Comparison of ENCODE assay signal across 17 cellular contexts in the genomic region with DNA sequence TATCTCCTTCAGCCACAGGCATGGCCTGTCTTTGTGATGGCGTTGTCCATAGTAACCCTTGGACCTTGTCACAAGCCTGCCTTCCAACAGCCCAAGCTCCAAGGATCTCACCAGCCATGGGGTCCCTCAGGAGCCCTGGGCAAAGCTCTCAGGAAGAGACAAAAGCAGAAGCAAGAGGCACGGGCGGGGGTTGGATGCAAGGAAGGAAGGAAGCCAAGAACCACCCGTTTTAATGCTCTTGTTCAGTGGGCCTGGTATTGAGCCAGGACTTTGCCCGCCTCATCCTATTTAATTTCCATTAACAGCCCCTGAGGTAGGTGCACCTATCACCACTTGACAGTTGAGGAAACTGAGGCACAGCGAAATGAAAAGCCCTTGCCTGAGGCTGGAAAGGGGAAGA. TPM values are rescaled to one million over a fixed set of nuclear protein-coding genes. Genes with fewer than 3 reads are reported as not detected.
"Had no signal": no experiment of that assay in that cellular context is flagged by ENCODE, and none has a peak within 500 bp of the region (broad histone marks: within the 10 kb centered on the region; RNA-seq: fewer than 3 reads in every experiment).

No MANE protein-coding gene starts in this region.

- DNase-seq: effector memory CD8-positive, alpha-beta T cell; gastrocnemius medialis; head of caudate nucleus; kidney; mucosa of descending colon; naive B cell; stimulated activated CD4-positive, alpha-beta T cell treated with anti-CD3 and anti-CD28 coated beads, Interleukin-12 subunit alpha, Interleukin-12 subunit beta, amount 100 ng/mL, for 4 hours; stimulated activated CD4-positive, alpha-beta T cell treated with anti-CD3 and anti-CD28 coated beads, Interleukin-1b, Interleukin-23, amount 100 ng/mL, for 48 hours; stimulated activated CD4-positive, alpha-beta T cell treated with anti-CD3 and anti-CD28 coated beads, Interleukin-4, amount 100 ng/mL, for 1 hour; stimulated activated CD8-positive, alpha-beta memory T cell treated with anti-CD3 and anti-CD28 coated beads, Interleukin-4, amount 100 ng/mL, for 48 hours; stimulated activated naive CD4-positive, alpha-beta T cell treated with Interleukin-2 at 50 U/mL for 16 hours; stomach; thyroid gland had no signal

- H3K4me1 ChIP-seq: gastrocnemius medialis, parathyroid adenoma, stomach, thyroid gland had no signal

- H3K27ac ChIP-seq: coronary artery, gastrocnemius medialis, parathyroid adenoma, stomach, thyroid gland had no signal

- H3K9ac ChIP-seq: parathyroid adenoma had no signal

- H3K4me2 ChIP-seq: smooth muscle cell had no signal

- H2AFZ ChIP-seq: parathyroid adenoma had no signal

- H3K4me3 ChIP-seq: coronary artery, gastrocnemius medialis, lung, mucosa of descending colon, smooth muscle cell, stomach, thyroid gland had no signal

- H3K36me3 ChIP-seq: gastrocnemius medialis, stomach, thyroid gland had no signal

- H3K9me3 ChIP-seq: gastrocnemius medialis, mucosa of descending colon, stomach, thyroid gland had no signal

- H3K27me3 ChIP-seq: thyroid gland had no signal

- FAIRE-seq: kidney had no signal

RNA-seq across cellular contexts. Expression of a gene that starts 39.3 kb away (rescaled TPM):
- polyA plus RNA-seq: smooth muscle cell had no signal
